ENCODE assay signal across 1 cellular context in the genomic region with DNA sequence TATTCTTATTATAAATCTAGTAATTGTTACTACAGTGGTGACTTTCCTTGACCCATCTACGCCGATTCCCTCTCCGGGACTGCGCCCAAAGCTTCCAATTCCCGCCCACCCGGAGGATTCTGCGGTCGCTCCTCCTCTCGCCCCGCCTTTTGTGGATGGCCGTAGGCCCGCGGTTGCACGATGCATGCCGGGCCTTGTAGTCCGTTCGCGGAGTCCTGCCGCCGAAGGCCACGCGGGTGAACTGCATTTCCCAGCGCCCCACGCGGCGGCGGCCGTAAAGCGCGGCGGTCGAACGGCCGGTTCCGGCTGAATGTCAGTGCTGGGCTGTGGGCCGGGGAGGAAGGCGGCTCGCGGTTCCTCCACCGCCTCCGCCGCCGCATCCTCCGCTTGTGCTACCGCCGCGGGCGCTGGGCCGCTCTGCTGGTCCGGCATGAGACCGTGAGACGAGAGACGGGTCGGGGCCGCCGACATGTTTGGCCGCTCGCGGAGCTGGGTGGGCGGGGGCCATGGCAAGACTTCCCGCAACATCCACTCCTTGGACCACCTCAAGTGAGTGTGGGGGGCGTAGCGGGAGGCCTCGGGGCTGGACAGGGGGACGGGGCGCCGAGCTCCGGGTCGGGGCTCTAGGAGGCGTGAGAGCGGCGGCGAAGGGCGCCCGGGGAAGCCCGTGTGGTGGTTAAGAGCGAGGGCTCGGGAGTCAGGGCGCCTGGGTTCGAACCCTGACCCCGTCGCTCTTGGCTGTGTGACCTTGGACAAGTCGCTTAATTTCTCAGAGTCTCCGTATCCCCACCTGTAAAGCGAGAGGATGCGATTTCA.
TF ChIP-seq lines count a peak whose summit lies in the region.

A gene with protein sequence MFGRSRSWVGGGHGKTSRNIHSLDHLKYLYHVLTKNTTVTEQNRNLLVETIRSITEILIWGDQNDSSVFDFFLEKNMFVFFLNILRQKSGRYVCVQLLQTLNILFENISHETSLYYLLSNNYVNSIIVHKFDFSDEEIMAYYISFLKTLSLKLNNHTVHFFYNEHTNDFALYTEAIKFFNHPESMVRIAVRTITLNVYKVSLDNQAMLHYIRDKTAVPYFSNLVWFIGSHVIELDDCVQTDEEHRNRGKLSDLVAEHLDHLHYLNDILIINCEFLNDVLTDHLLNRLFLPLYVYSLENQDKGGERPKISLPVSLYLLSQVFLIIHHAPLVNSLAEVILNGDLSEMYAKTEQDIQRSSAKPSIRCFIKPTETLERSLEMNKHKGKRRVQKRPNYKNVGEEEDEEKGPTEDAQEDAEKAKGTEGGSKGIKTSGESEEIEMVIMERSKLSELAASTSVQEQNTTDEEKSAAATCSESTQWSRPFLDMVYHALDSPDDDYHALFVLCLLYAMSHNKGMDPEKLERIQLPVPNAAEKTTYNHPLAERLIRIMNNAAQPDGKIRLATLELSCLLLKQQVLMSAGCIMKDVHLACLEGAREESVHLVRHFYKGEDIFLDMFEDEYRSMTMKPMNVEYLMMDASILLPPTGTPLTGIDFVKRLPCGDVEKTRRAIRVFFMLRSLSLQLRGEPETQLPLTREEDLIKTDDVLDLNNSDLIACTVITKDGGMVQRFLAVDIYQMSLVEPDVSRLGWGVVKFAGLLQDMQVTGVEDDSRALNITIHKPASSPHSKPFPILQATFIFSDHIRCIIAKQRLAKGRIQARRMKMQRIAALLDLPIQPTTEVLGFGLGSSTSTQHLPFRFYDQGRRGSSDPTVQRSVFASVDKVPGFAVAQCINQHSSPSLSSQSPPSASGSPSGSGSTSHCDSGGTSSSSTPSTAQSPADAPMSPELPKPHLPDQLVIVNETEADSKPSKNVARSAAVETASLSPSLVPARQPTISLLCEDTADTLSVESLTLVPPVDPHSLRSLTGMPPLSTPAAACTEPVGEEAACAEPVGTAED (plus strand): TSS at position 316 of the 816 bp plus-strand sequence. CDS start 154 bp downstream, at position 470.

TF ChIP-seq in HepG2, 621 proteins besides CTCF, POLR2A, EP300 and RAD21 (continued from another document and continues in another):
- TF ChIP-seq ZHX2 (IDR thresholded peaks at IDR 0.05; ENCODE audit: low read depth): peak; percentile 85
- no peak; the same call in 1 of the 2 replicates for TF ChIP-seq ZHX2 (CRISPR knock-in tag; IDR thresholded peaks at IDR 0.05; ENCODE audit: borderline replicate concordance)
- TF ChIP-seq HIVEP1 (CRISPR knock-in tag; IDR thresholded peaks at IDR 0.05): peak; percentile 82
- TF ChIP-seq RBFOX2 (IDR thresholded peaks at IDR 0.05; ENCODE audit: low read depth, low read length): peak; percentile 92
- no peak for TF ChIP-seq SMARCE1 (IDR thresholded peaks at IDR 0.05; ENCODE audit: borderline replicate concordance)
- peak; percentile 89 for TF ChIP-seq ZNF790 (CRISPR knock-in tag; IDR thresholded peaks at IDR 0.05; ENCODE audit: borderline replicate concordance)
- peak; percentile 73; the same call in 1 of the 2 replicates for TF ChIP-seq SIX4 (CRISPR knock-in tag; IDR thresholded peaks at IDR 0.05)
- peak; percentile 73; the same call in 1 of the 2 replicates for TF ChIP-seq DNMT3B (CRISPR knock-in tag; conservative IDR thresholded peaks at IDR 0.05)
- TF ChIP-seq ZNF780A (CRISPR knock-in tag; IDR thresholded peaks at IDR 0.05): no peak
- TF ChIP-seq, protein P1, sequence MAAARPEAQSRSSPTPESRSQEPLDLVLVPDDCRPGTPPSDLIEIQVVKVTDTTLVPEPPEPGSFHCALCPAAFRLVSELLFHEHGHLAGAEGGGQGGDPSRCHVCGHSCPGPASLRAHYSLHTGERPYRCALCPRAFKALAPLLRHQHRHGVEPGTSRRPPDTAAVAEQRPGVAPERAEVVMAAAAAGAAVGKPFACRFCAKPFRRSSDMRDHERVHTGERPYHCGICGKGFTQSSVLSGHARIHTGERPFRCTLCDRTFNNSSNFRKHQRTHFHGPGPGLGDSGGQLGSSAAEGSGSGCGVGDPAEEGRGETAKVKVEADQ (CRISPR knock-in tag; IDR thresholded peaks at IDR 0.05; ENCODE audit: borderline replicate concordance): peak; percentile 93; the same call in 1 of the 2 replicates
- TF ChIP-seq MYC (CRISPR knock-in tag; IDR thresholded peaks at IDR 0.05; ENCODE audit: borderline replicate concordance): peak; percentile 90; the same call in 1 of the 2 replicates
- TF ChIP-seq, protein P2, sequence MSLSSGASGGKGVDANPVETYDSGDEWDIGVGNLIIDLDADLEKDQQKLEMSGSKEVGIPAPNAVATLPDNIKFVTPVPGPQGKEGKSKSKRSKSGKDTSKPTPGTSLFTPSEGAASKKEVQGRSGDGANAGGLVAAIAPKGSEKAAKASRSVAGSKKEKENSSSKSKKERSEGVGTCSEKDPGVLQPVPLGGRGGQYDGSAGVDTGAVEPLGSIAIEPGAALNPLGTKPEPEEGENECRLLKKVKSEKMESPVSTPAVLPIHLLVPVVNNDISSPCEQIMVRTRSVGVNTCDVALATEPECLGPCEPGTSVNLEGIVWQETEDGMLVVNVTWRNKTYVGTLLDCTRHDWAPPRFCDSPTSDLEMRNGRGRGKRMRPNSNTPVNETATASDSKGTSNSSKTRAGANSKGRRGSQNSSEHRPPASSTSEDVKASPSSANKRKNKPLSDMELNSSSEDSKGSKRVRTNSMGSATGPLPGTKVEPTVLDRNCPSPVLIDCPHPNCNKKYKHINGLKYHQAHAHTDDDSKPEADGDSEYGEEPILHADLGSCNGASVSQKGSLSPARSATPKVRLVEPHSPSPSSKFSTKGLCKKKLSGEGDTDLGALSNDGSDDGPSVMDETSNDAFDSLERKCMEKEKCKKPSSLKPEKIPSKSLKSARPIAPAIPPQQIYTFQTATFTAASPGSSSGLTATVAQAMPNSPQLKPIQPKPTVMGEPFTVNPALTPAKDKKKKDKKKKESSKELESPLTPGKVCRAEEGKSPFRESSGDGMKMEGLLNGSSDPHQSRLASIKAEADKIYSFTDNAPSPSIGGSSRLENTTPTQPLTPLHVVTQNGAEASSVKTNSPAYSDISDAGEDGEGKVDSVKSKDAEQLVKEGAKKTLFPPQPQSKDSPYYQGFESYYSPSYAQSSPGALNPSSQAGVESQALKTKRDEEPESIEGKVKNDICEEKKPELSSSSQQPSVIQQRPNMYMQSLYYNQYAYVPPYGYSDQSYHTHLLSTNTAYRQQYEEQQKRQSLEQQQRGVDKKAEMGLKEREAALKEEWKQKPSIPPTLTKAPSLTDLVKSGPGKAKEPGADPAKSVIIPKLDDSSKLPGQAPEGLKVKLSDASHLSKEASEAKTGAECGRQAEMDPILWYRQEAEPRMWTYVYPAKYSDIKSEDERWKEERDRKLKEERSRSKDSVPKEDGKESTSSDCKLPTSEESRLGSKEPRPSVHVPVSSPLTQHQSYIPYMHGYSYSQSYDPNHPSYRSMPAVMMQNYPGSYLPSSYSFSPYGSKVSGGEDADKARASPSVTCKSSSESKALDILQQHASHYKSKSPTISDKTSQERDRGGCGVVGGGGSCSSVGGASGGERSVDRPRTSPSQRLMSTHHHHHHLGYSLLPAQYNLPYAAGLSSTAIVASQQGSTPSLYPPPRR (CRISPR knock-in tag; IDR thresholded peaks at IDR 0.05; ENCODE audit: borderline replicate concordance): peak; percentile 82
- peak; percentile 58 for TF ChIP-seq HNRNPK (IDR thresholded peaks at IDR 0.05; ENCODE audit: low read depth, low read length, poor library complexity, severe bottlenecking)
- peak; percentile 92 for TF ChIP-seq THAP9 (CRISPR knock-in tag; IDR thresholded peaks at IDR 0.05; ENCODE audit: borderline replicate concordance)
- TF ChIP-seq ZBTB25 (CRISPR knock-in tag; IDR thresholded peaks at IDR 0.05): peak; percentile 98
- TF ChIP-seq ZNF350 (CRISPR knock-in tag; IDR thresholded peaks at IDR 0.05; ENCODE audit: borderline replicate concordance, low read depth): peak; percentile 99
- TF ChIP-seq, protein P3, sequence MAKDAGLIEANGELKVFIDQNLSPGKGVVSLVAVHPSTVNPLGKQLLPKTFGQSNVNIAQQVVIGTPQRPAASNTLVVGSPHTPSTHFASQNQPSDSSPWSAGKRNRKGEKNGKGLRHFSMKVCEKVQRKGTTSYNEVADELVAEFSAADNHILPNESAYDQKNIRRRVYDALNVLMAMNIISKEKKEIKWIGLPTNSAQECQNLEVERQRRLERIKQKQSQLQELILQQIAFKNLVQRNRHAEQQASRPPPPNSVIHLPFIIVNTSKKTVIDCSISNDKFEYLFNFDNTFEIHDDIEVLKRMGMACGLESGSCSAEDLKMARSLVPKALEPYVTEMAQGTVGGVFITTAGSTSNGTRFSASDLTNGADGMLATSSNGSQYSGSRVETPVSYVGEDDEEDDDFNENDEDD (CRISPR knock-in tag; IDR thresholded peaks at IDR 0.05; ENCODE audit: borderline replicate concordance): peak; percentile 95
- no peak for TF ChIP-seq NR2F6 (IDR thresholded peaks at IDR 0.05)
- TF ChIP-seq NR2F6 (CRISPR knock-in tag; IDR thresholded peaks at IDR 0.05): peak; percentile 78
- peak; percentile 49; the same call in 1 of the 2 replicates for TF ChIP-seq ZNF605 (CRISPR knock-in tag; IDR thresholded peaks at IDR 0.05)
- peak; percentile 97 for TF ChIP-seq ELF1 (CRISPR knock-in tag; IDR thresholded peaks at IDR 0.05)
- TF ChIP-seq ZNF160 (CRISPR knock-in tag; IDR thresholded peaks at IDR 0.05): no peak; the same call in 1 of the 2 replicates
- TF ChIP-seq, protein P4, sequence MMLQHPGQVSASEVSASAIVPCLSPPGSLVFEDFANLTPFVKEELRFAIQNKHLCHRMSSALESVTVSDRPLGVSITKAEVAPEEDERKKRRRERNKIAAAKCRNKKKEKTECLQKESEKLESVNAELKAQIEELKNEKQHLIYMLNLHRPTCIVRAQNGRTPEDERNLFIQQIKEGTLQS (CRISPR knock-in tag; IDR thresholded peaks at IDR 0.05): peak; percentile 61
- peak; percentile 100 for TF ChIP-seq ZNF788 (CRISPR knock-in tag; IDR thresholded peaks at IDR 0.05; ENCODE audit: borderline replicate concordance)
- no peak for TF ChIP-seq GPN1 (CRISPR knock-in tag; IDR thresholded peaks at IDR 0.05; ENCODE audit: borderline replicate concordance)
- no peak for TF ChIP-seq FLYWCH1 (CRISPR knock-in tag; IDR thresholded peaks at IDR 0.05)
- TF ChIP-seq ZNF720 (CRISPR knock-in tag; IDR thresholded peaks at IDR 0.05): no peak
- peak; percentile 97 for TF ChIP-seq ZFY (CRISPR knock-in tag; IDR thresholded peaks at IDR 0.05)
- TF ChIP-seq CEBPG (CRISPR knock-in tag; IDR thresholded peaks at IDR 0.05): peak; percentile 71
